Comparison of ENCODE assay signal across 8 cellular contexts in genomic region chr3:51942603-51943450, GRCh38. TPM values are rescaled to one million over a fixed set of nuclear protein-coding genes. Genes with fewer than 3 reads are reported as not detected.
DNase-seq lines count a peak whose midpoint lies in the region; FAIRE-seq and TF ChIP-seq lines count a peak whose summit lies in the region.

No MANE protein-coding gene starts in this region.

- H2AFZ ChIP-seq in ACC112 (ENCODE audit: low read length, unreplicated experiment) (peak overlapping the region; percentile 80), MM.1S (ENCODE audit: low read length) (peak overlapping the region; percentile 67), neuronal stem cell (ENCODE audit: low read length) (peak overlapping the region; percentile 96)

- peaks cover 5% of the 10 kb centered on the region for H3K79me1 ChIP-seq in neuronal stem cell (ENCODE audit: low read depth, low read length)

- FAIRE-seq in urothelium cell line (lab: Jason Lieb, UNC), result peak; percentile 32

- H3K9ac ChIP-seq in MM.1S (ENCODE audit: low read length), result peak overlapping the region; percentile 91
- no peak overlapping the region for H3K9ac ChIP-seq in neuronal stem cell (ENCODE audit: low read depth, low read length, poor library complexity)

- peak overlapping the region; percentile 47 for H2BK15ac ChIP-seq in neuronal stem cell (ENCODE audit: low read length)

- WGBS in neuronal stem cell (ENCODE audit: extremely low coverage in 2 of 2, insufficient read length in 2 of 2, insufficient replicate concordance in 1 of 2), 2 donors, result no CpG with 5 or more reads among the region's 17 CpGs

- peak overlapping the region; percentile 52 for H2BK120ac ChIP-seq in neuronal stem cell (ENCODE audit: low read depth, low read length)

- H4K8ac ChIP-seq in neuronal stem cell (ENCODE audit: low read depth, low read length), result peak overlapping the region; percentile 74

- H3F3A ChIP-seq in MM.1S (ENCODE audit: insufficient read depth, low read length), result no peaks in the 10 kb centered on the region

- peak overlapping the region; percentile 86 for H3K18ac ChIP-seq in neuronal stem cell (ENCODE audit: low read length)

- H3K9me3 ChIP-seq in MM.1S (replicated peaks; ENCODE audit: insufficient read depth, low read length) (no peaks in the 10 kb centered on the region), neuronal stem cell (replicated peaks in 1 of 2; ENCODE audit: control insufficient read depth in 2 of 2, insufficient read depth in 1 of 2, low read depth in 1 of 2, low read length in 2 of 2) (no peaks in the 10 kb centered on the region)

- peaks cover 19% of the 10 kb centered on the region for H3K79me2 ChIP-seq in ACC112 (ENCODE audit: control insufficient read depth, insufficient read depth, low read length, unreplicated experiment)
- peaks cover 39% of the 10 kb centered on the region for H3K79me2 ChIP-seq in MM.1S (ENCODE audit: low read length)

- peak overlapping the region; percentile 58 for H3K14ac ChIP-seq in neuronal stem cell (ENCODE audit: low read length)

- TF ChIP-seq CTCF in MM.1S (IDR thresholded peaks at IDR 0.05; ENCODE audit: low read length) (no peak), fibroblast of pulmonary artery (IDR thresholded peaks at IDR 0.05; ENCODE audit: low read length, missing control alignments) (no peak)

- H4K91ac ChIP-seq in neuronal stem cell (ENCODE audit: low read depth, low read length, poor library complexity), result peak overlapping the region; percentile 39

- peak overlapping the region; percentile 79 for H3K27ac ChIP-seq in ACC112 (ENCODE audit: low read depth, low read length)
- H3K27ac ChIP-seq in MM.1S (ENCODE audit: low read length), result peak overlapping the region; percentile 75
- H3K27ac ChIP-seq in neuronal stem cell (replicated peaks; ENCODE audit: low read length), result no peak overlapping the region

- H3K4ac ChIP-seq in neuronal stem cell (ENCODE audit: low read length), result no peak overlapping the region

- peak overlapping the region; percentile 75 for H3K23ac ChIP-seq in neuronal stem cell (ENCODE audit: low read depth, low read length, poor library complexity)

- peak overlapping the region; percentile 95 for H3K4me2 ChIP-seq in MM.1S (ENCODE audit: low read depth, low read length)
- peak overlapping the region; percentile 75 for H3K4me2 ChIP-seq in neuronal stem cell (ENCODE audit: insufficient read depth, low read length, poor library complexity, severe bottlenecking)

- H4K20me1 ChIP-seq in MM.1S (ENCODE audit: insufficient read depth, low read length), result 0 out of 2 replicates have a peak, but pooled peaks cover 2% of the 10 kb centered on the region

- peak overlapping the region; percentile 91 for H2BK12ac ChIP-seq in neuronal stem cell (ENCODE audit: low read length)

- no peaks in the 10 kb centered on the region for H3K9me2 ChIP-seq in MM.1S (replicated peaks; ENCODE audit: insufficient read depth, low read length)

- H3K4me1 ChIP-seq in ACC112 (ENCODE audit: control insufficient read depth, insufficient read depth, low read length, unreplicated experiment), result peaks cover 12% of the 10 kb centered on the region
- peaks cover 15% of the 10 kb centered on the region for H3K4me1 ChIP-seq in MM.1S (ENCODE audit: low read length)
- H3K4me1 ChIP-seq in neuronal stem cell (ENCODE audit: control insufficient read depth in 2 of 2, insufficient read depth in 1 of 2, low read depth in 1 of 2, low read length in 2 of 2), result peaks cover 7% of the 10 kb centered on the region in 2 donors

- H3K27me3 ChIP-seq in ACC112 (ENCODE audit: insufficient read depth, low read length) (no peaks in the 10 kb centered on the region), MM.1S (replicated peaks; ENCODE audit: insufficient read depth, low read length) (no peaks in the 10 kb centered on the region), neuronal stem cell (ENCODE audit: control insufficient read depth in 3 of 3, insufficient read depth in 3 of 3, low read depth in 1 of 3, low read length in 3 of 3) (no peaks in the 10 kb centered on the region)

- DNase-seq in GM19238 (ENCODE audit: insufficient read length, low spot score) (peak; percentile 89), MM.1S (peak; percentile 87), activated T-cell treated with anti-CD3 and anti-CD28 coated beads for 4 hours (peak; percentile 43), fibroblast of pulmonary artery (ENCODE audit: low read depth) (peak; percentile 38), neuronal stem cell (ENCODE audit: low spot score) (no peak), urothelium cell line (ENCODE audit: low spot score) (peak; percentile 76), NCI-H1105 treated with DMSO at 0.1 percent for 48 hours (lab: John Stamatoyannopoulos, UW) (no peak)

- H3K36me3 ChIP-seq in ACC112 (ENCODE audit: insufficient read depth, low read length), result no peaks in the 10 kb centered on the region
- H3K36me3 ChIP-seq in MM.1S (replicated peaks; ENCODE audit: insufficient read depth, low read length), result no peaks in the 10 kb centered on the region
- peaks cover 5 to 15% of the 10 kb centered on the region in 2 donors for H3K36me3 ChIP-seq in neuronal stem cell (replicated peaks in 1 of 2; ENCODE audit: control insufficient read depth in 2 of 2, insufficient read depth in 2 of 2, low read length in 2 of 2)

- H3K4me3 ChIP-seq in ACC112 (ENCODE audit: low read depth, low read length) (peak overlapping the region; percentile 67), MM.1S (ENCODE audit: low read length) (peak overlapping the region; percentile 75), fibroblast of pulmonary artery (replicated peaks; ENCODE audit: low read depth, low read length) (peak overlapping the region; percentile 52), neuronal stem cell (ENCODE audit: low read length in 2 of 2) (peak overlapping the region; percentile 37 to 42)

- peak overlapping the region; percentile 10 for H2AK5ac ChIP-seq in neuronal stem cell (ENCODE audit: low read depth, low read length)

- H2BK5ac ChIP-seq in neuronal stem cell (ENCODE audit: low read length), result peak overlapping the region; percentile 26

RNA-seq across cellular contexts. Expression of gene PARP3, which starts 0.7 kb away (rescaled TPM):
- polyA plus RNA-seq in neuronal stem cell (2013, experiment 1 of 2), result 1.2 TPM
- 1.2 TPM for polyA plus RNA-seq in neuronal stem cell (2013, experiment 2 of 2)

RNA-seq across cellular contexts. Expression of gene RRP9, which starts 1.1 kb away (rescaled TPM):
- 11.0 TPM for polyA plus RNA-seq in neuronal stem cell (2013, experiment 1 of 2)
- polyA plus RNA-seq in neuronal stem cell (2013, experiment 2 of 2), result 10.5 TPM

RNA-seq across cellular contexts. Expression of gene GPR62, which starts 12.4 kb away (rescaled TPM):
- 0.06 TPM for polyA plus RNA-seq in neuronal stem cell (2013, experiment 1 of 2)
- 0.07 TPM for polyA plus RNA-seq in neuronal stem cell (2013, experiment 2 of 2)

RNA-seq across cellular contexts. Expression of gene PCBP4, which starts 24.4 kb away (rescaled TPM):
- polyA plus RNA-seq in neuronal stem cell (2013, experiment 1 of 2), result 68.8 TPM
- 66.4 TPM for polyA plus RNA-seq in neuronal stem cell (2013, experiment 2 of 2)

RNA-seq across cellular contexts. Expression of gene ABHD14B, which starts 31.0 kb away (rescaled TPM):
- polyA plus RNA-seq in neuronal stem cell (2013, experiment 1 of 2), result 4.3 TPM
- 4.5 TPM for polyA plus RNA-seq in neuronal stem cell (2013, experiment 2 of 2)

Comparison
In these comparisons a context has a peak if more than half of its experiments do, and no peak if none do; other contexts are left out.
1. DNase-seq: peak in GM19238 (single experiment), MM.1S (single experiment), activated T-cell treated with anti-CD3 and anti-CD28 coated beads for 4 hours (single experiment), fibroblast of pulmonary artery (single experiment) and urothelium cell line (single experiment); none in neuronal stem cell (single experiment) and NCI-H1105 treated with DMSO at 0.1 percent for 48 hours (single experiment).
2. Peak in every context shown above with its lines, with median percentiles within 50 percentile points of each other: H2AFZ ChIP-seq and H3K4me3 ChIP-seq.